Comparison of ENCODE assay signal across 22 cellular contexts in the genomic region with DNA sequence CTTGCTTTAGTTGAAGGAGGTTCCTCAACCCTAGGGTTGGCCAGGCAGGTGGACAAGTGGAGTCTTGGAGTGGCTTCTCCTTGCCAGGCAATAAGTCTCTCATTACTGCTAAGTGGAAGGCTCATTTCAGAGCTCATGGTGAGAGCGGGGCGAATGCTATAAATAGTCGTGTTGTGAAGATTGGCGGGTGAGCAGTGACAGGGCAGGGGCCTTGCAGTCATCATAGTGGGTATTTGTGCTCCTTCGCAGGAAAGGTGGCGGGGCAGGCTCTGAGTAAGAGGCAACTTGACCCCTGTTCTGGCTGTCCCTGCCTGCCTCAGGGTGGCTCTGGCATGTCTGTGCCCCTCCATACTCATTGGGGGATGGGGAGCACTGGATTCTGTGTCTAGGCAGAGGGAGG. TPM values are rescaled to one million over a fixed set of nuclear protein-coding genes. Genes with fewer than 3 reads are reported as not detected.
"Had no signal": no experiment of that assay in that cellular context is flagged by ENCODE, and none has a peak within 500 bp of the region (broad histone marks: within the 10 kb centered on the region; RNA-seq: fewer than 3 reads in every experiment).

No MANE protein-coding gene starts in this region.

- H3K27me3 ChIP-seq: dorsolateral prefrontal cortex, foreskin keratinocyte, stomach had no signal

- H3K36me3 Mint-ChIP-seq: natural killer cell treated with Interleukin-12 subunit alpha and Interleukin-12 subunit beta and Interleukin-15 and Interleukin-18, amount 100 ng/mL, for 72 hours had no signal

- H3K27me3 Mint-ChIP-seq: activated CD4-positive, alpha-beta memory T cell treated with anti-CD3 and anti-CD28 coated beads, Interleukin-2, amount 10 ng/mL, durations not matched to agents 7 days and 5 days; natural killer cell treated with Interleukin-12 subunit alpha and Interleukin-12 subunit beta and Interleukin-15 and Interleukin-18, amount 100 ng/mL, for 72 hours; progenitor cell of endocrine pancreas had no signal

- H3K9me3 ChIP-seq: stomach had no signal

- H3K4me3 Mint-ChIP-seq: activated CD4-positive, alpha-beta memory T cell treated with anti-CD3 and anti-CD28 coated beads, Interleukin-2, amount 10 ng/mL, durations not matched to agents 7 days and 5 days; endodermal cell; natural killer cell treated with Interleukin-12 subunit alpha and Interleukin-12 subunit beta and Interleukin-15 and Interleukin-18, amount 100 ng/mL, for 72 hours had no signal

- H3K27ac ChIP-seq: foreskin keratinocyte, stomach had no signal

- H3K27ac Mint-ChIP-seq: activated CD4-positive, alpha-beta memory T cell treated with anti-CD3 and anti-CD28 coated beads, Interleukin-2, amount 10 ng/mL, durations not matched to agents 7 days and 5 days; endodermal cell; progenitor cell of endocrine pancreas had no signal

- H3K4me3 ChIP-seq: dorsolateral prefrontal cortex, lung, stomach had no signal

- H3K4me1 ChIP-seq: foreskin keratinocyte, stomach had no signal

- H3K9me3 Mint-ChIP-seq: activated CD4-positive, alpha-beta memory T cell treated with anti-CD3 and anti-CD28 coated beads, Interleukin-2, amount 10 ng/mL, durations not matched to agents 7 days and 5 days; activated naive CD4-positive, alpha-beta T cell treated with anti-CD3 and anti-CD28 coated beads, Interleukin-2, amount 50 U/mL, for 72 hours; endodermal cell; natural killer cell treated with Interleukin-12 subunit alpha and Interleukin-12 subunit beta and Interleukin-15 and Interleukin-18, amount 100 ng/mL, for 72 hours had no signal

- H3K4me1 Mint-ChIP-seq: endodermal cell had no signal

- ATAC-seq: activated naive CD4-positive, alpha-beta T cell treated with anti-CD3 and anti-CD28 coated beads, Interleukin-2, amount 50 U/mL, for 72 hours; foreskin keratinocyte; natural killer cell treated with Interleukin-12 subunit alpha and Interleukin-12 subunit beta and Interleukin-15 and Interleukin-18, amount 100 ng/mL, for 72 hours had no signal

- DNase-seq: activated CD4-positive, alpha-beta memory T cell treated with anti-CD3 and anti-CD28 coated beads, Interleukin-2, amount 10 ng/mL, durations not matched to agents 7 days and 5 days; activated CD4-positive, alpha-beta T cell treated with anti-CD3 and anti-CD28 coated beads for 48 hours; activated CD4-positive, CD25-positive, alpha-beta regulatory T cell; activated effector memory CD4-positive, alpha-beta T cell treated with anti-CD3 and anti-CD28 coated beads, Interleukin-2, amount 50 U/mL, for 16 hours; activated T-cell treated with anti-CD3 and anti-CD28 coated beads, Interleukin-2, amount 50 U/mL, for 48 hours; amniotic stem cell; caudate nucleus; dorsolateral prefrontal cortex; endodermal cell; foreskin keratinocyte; hippocampal formation; islet precursor cell; occipital lobe; stomach; T-helper 9 cell; trophoblast cell had no signal

RNA-seq across cellular contexts. Expression of a gene that starts 8.7 kb away (rescaled TPM):
- total RNA-seq: epithelial cell of proximal tubule, foreskin keratinocyte, skeletal muscle tissue had no signal
